ENCODE assay signal across 10 cellular contexts in genomic region chrX:130111935-130112221, GRCh38. TPM values are rescaled to one million over a fixed set of nuclear protein-coding genes. Genes with fewer than 3 reads are reported as not detected.
DNase-seq lines count a peak whose midpoint lies in the region; TF ChIP-seq lines count a peak whose summit lies in the region.
"Had no signal": no experiment of that assay in that cellular context is flagged by ENCODE, and none has a peak within 500 bp of the region (broad histone marks: within the 10 kb centered on the region; RNA-seq: fewer than 3 reads in every experiment).

No MANE protein-coding gene starts in this region.

- TF ChIP-seq CTCF in MCF 10A (IDR thresholded peaks at IDR 0.05; ENCODE audit: unreplicated experiment) (no peak), breast epithelium (IDR thresholded peaks at IDR 0.05) (no peak), vagina (IDR thresholded peaks at IDR 0.05) (no peak)

- no peaks in the 10 kb centered on the region for H3K36me3 Mint-ChIP-seq in MCF 10A (ENCODE audit: insufficient read depth, unreplicated experiment)
- peaks cover 3% of the 10 kb centered on the region for H3K36me3 Mint-ChIP-seq in activated CD4-positive, alpha-beta memory T cell treated with anti-CD3 and anti-CD28 coated beads for 36 hours
- no peaks in the 10 kb centered on the region for H3K36me3 Mint-ChIP-seq in immature natural killer cell

- POLR2A ChIA-PET in MCF 10A (lab: Yijun Ruan, JAX), result no interaction called here
- POLR2A ChIA-PET in activated CD4-positive, alpha-beta memory T cell treated with anti-CD3 and anti-CD28 coated beads for 36 hours (lab: Charles Lee), result no interaction called here

- DNase-seq in MCF 10A (ENCODE audit: unreplicated experiment) (peak; percentile 25), breast epithelium (ENCODE audit: low spot score in 2 of 2) (no peak), immature natural killer cell (no peak), vagina (ENCODE audit: extremely low spot score in 2 of 2) (no peak), DMS153 (lab: John Stamatoyannopoulos, UW) (no peak), mucosa of gallbladder (ENCODE audit: low spot score) (no peak), NOMO-1 treated with dmso at 0.1 percent for 144 hours (lab: John Stamatoyannopoulos, UW; ENCODE audit: unreplicated experiment) (no peak)
- DNase-seq in activated CD4-positive, alpha-beta memory T cell treated with anti-CD3 and anti-CD28 coated beads for 36 hours, result no peak
- DNase-seq: C1 segment of cervical spinal cord, NCI-H2171 had no signal

- H3K9me3 ChIP-seq in breast epithelium (no peaks in the 10 kb centered on the region), vagina (no peaks in the 10 kb centered on the region)

- peaks cover 15% of the 10 kb centered on the region for H3K27me3 Mint-ChIP-seq in MCF 10A (ENCODE audit: insufficient read depth, unreplicated experiment)
- no peaks in the 10 kb centered on the region for H3K27me3 Mint-ChIP-seq in activated CD4-positive, alpha-beta memory T cell treated with anti-CD3 and anti-CD28 coated beads for 36 hours
- H3K27me3 Mint-ChIP-seq in immature natural killer cell (ENCODE audit: low read depth in 3 of 3), result peaks cover 0 to 6% (median 1%) of the 10 kb centered on the region in 3 donors

- H3K4me1 ChIP-seq in breast epithelium, result no peaks in the 10 kb centered on the region
- peaks cover 31% of the 10 kb centered on the region for H3K4me1 ChIP-seq in vagina

- H3K4me3 ChIP-seq in breast epithelium, result no peak overlapping the region
- no peak overlapping the region for H3K4me3 ChIP-seq in vagina

- BruUV-seq in MCF 10A (replicated peaks; lab: Mats Ljungman, UMichigan), result no TSS peak

- H3K27ac ChIP-seq in breast epithelium (peak overlapping the region in 1 of 2 donors; percentile 88), vagina (peak overlapping the region; percentile 92)

- H3K4me3 Mint-ChIP-seq in MCF 10A (ENCODE audit: unreplicated experiment) (peak overlapping the region; percentile 88), immature natural killer cell (peak overlapping the region; percentile 48 to 76 (median 65))
- H3K4me3 Mint-ChIP-seq in activated CD4-positive, alpha-beta memory T cell treated with anti-CD3 and anti-CD28 coated beads for 36 hours, result peak overlapping the region; percentile 53

- CTCF ChIA-PET in MCF 10A (lab: Yijun Ruan, JAX), result no interaction called here
- CTCF ChIA-PET in activated CD4-positive, alpha-beta memory T cell treated with anti-CD3 and anti-CD28 coated beads for 36 hours (lab: Charles Lee), result interaction anchor here (1.0 to 1.6 kb wide), 2 partner anchors 9 to 31 kb away, joined by 4 read pairs; no protein-coding TSS in a partner anchor

- H3K9me3 Mint-ChIP-seq in MCF 10A (ENCODE audit: unreplicated experiment) (no peaks in the 10 kb centered on the region), immature natural killer cell (no peaks in the 10 kb centered on the region)
- no peaks in the 10 kb centered on the region for H3K9me3 Mint-ChIP-seq in activated CD4-positive, alpha-beta memory T cell treated with anti-CD3 and anti-CD28 coated beads for 36 hours

- H3K4me1 Mint-ChIP-seq in MCF 10A (ENCODE audit: insufficient read depth, unreplicated experiment) (peaks cover 12% of the 10 kb centered on the region), immature natural killer cell (peaks cover 23% of the 10 kb centered on the region in 2 donors)
- peaks cover 34% of the 10 kb centered on the region for H3K4me1 Mint-ChIP-seq in activated CD4-positive, alpha-beta memory T cell treated with anti-CD3 and anti-CD28 coated beads for 36 hours (ENCODE audit: low read depth)

- intact Hi-C loops in MCF 10A (cut with micrococcal nuclease) (no loop called here), breast epithelium (cut with DNase I; ENCODE audit: low total_unique reads) (no loop called here), vagina (cut with DNase I) (no loop called here)
- intact Hi-C loops in activated CD4-positive, alpha-beta memory T cell treated with anti-CD3 and anti-CD28 coated beads for 36 hours (cut with micrococcal nuclease), result loop anchor here (2.0 kb wide), 1 partner anchor 59 kb away; the partner anchor contains the start of gene RAB33A

- TF ChIP-seq POLR2A in breast epithelium (IDR thresholded peaks at IDR 0.05), result no peak
- no peak for TF ChIP-seq POLR2A in vagina (IDR thresholded peaks at IDR 0.05)

- no peaks in the 10 kb centered on the region for H3K36me3 ChIP-seq in breast epithelium
- no peaks in the 10 kb centered on the region for H3K36me3 ChIP-seq in vagina

- H3K27ac Mint-ChIP-seq in MCF 10A (ENCODE audit: low read depth, unreplicated experiment) (peak overlapping the region; percentile 46), immature natural killer cell (peak overlapping the region in 3 of 6 donors; percentile 53 to 74 (median 66))
- no peak overlapping the region for H3K27ac Mint-ChIP-seq in activated CD4-positive, alpha-beta memory T cell treated with anti-CD3 and anti-CD28 coated beads for 36 hours

- H3K27me3 ChIP-seq in breast epithelium (peaks cover 0 to 16% of the 10 kb centered on the region in 2 donors), vagina (no peaks in the 10 kb centered on the region)

RNA-seq across cellular contexts. Expression of gene ELF4, which starts 1.6 kb away (rescaled TPM):
- total RNA-seq in MCF 10A (2022), result 19.5 and 23.6 TPM in 2 replicates
- 10 to 100 TPM in 1 of 3 donors, 1 to 10 TPM in 2; 5.3 to 10.7 (median 9.2) TPM for total RNA-seq in breast epithelium
- 10 to 100 TPM; 28.0 to 28.2 TPM for total RNA-seq in activated CD4-positive, alpha-beta memory T cell treated with anti-CD3 and anti-CD28 coated beads for 36 hours
- polyA plus RNA-seq in immature natural killer cell, result 10 to 100 TPM; 12.3 to 44.9 (median 14.7) TPM
- 14.7 TPM for total RNA-seq in vagina
- total RNA-seq in mucosa of gallbladder, result 12.5 TPM

RNA-seq across cellular contexts. Expression of gene AIFM1, which starts 53.8 kb away (rescaled TPM):
- total RNA-seq in MCF 10A (2022) (43.2 and 45.3 TPM in 2 replicates), breast epithelium (10 to 100 TPM; 13.5 to 24.6 (median 16.6) TPM), vagina (14.2 TPM), mucosa of gallbladder (41.3 TPM)
- total RNA-seq in activated CD4-positive, alpha-beta memory T cell treated with anti-CD3 and anti-CD28 coated beads for 36 hours, result 10 to 100 TPM; 60.9 to 61.2 TPM
- polyA plus RNA-seq in immature natural killer cell, result 10 to 100 TPM; 20.1 to 31.0 (median 29.0) TPM

RNA-seq across cellular contexts. Expression of gene RAB33A, which starts 59.9 kb away (rescaled TPM):
- not detected in 2 replicates for total RNA-seq in MCF 10A (2022)
- total RNA-seq in breast epithelium, result 1 to 10 TPM in 2 of 3 donors, under 1 TPM in 1; 0.73 to 2.6 (median 1.6) TPM
- total RNA-seq in activated CD4-positive, alpha-beta memory T cell treated with anti-CD3 and anti-CD28 coated beads for 36 hours, result 10 to 100 TPM; 29.6 to 30.1 TPM
- 10 to 100 TPM; 10.5 to 20.9 (median 15.1) TPM for polyA plus RNA-seq in immature natural killer cell
- 0.98 TPM for total RNA-seq in vagina
- total RNA-seq in mucosa of gallbladder, result 1.2 TPM

Comparison
In these comparisons a context has a peak if more than half of its experiments do, and no peak if none do; other contexts are left out.
1. RNA of gene RAB33A, which starts 59.9 kb away (total RNA-seq): 29.6 to 30.1 TPM in activated CD4-positive, alpha-beta memory T cell treated with anti-CD3 and anti-CD28 coated beads for 36 hours; 0.73 to 2.6 TPM in breast epithelium, 1.2 TPM in mucosa of gallbladder (single experiment), 0.98 TPM in vagina (single experiment) and not detected in MCF 10A; every median in the first group is over 4 times any median in the second.
2. Peak in every context shown above with its lines, with median percentiles within 50 percentile points of each other: H3K4me3 Mint-ChIP-seq.